ENCODE assay signal across 1 cellular context in the genomic region with DNA sequence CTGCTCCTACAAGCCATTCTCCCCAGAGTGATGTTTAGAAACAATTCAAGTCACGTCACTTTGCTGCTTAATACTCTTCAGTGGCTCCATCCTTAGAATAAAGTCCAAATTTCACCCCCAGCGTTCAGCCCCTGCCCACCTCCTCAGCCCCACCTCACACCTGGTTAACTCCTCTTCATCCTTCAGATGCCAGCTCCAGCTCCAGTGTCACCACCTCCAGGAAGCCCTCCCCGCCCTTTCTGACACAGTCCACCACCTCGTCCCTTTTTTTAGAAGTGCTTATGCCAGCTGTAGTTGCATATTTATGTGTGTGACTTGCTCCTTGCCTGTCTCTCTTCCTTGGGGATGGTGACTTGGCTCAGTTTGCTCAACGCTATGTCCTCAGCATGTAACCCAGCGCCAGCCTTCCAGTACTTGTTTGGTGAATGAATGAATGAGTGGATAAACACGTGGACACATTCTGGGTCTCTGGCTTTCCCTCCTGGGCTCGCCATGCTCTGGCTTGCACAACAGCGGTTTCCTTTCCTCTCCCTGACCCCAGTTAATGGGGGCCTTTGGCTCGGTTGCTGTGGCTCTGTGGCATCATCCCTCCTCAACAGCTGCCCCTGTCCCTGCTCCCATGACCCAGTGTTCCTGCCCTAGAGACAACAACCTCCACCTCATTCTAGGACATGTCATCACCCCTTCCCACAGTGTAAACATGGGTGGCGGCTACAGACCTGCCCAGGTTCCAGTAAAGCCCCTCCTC.
TF ChIP-seq lines count a peak whose summit lies in the region.

No MANE protein-coding gene starts in this region.

TF ChIP-seq in IMR-90, 13 proteins besides CTCF, POLR2A, EP300 and RAD21:
- TF ChIP-seq RCOR1 (IDR thresholded peaks at IDR 0.05; ENCODE audit: insufficient replicate concordance, low read length) (no peak), CEBPB (IDR thresholded peaks at IDR 0.05; ENCODE audit: low read depth, low read length) (no peak), NFE2L2 (IDR thresholded peaks at IDR 0.05; ENCODE audit: low read depth, low read length) (no peak), MAZ (IDR thresholded peaks at IDR 0.05; ENCODE audit: borderline replicate concordance, low read depth, low read length) (no peak), MAFK (IDR thresholded peaks at IDR 0.05; ENCODE audit: low read depth, low read length) (no peak), FOS (IDR thresholded peaks at IDR 0.05; ENCODE audit: low read depth, low read length) (no peak), MXI1 (IDR thresholded peaks at IDR 0.05; ENCODE audit: borderline replicate concordance, low read depth, low read length) (no peak), CHD1 (IDR thresholded peaks at IDR 0.05; ENCODE audit: low read depth, low read length) (no peak), SMC3 (IDR thresholded peaks at IDR 0.05; ENCODE audit: low read depth, low read length) (no peak)
- TF ChIP-seq, protein P1, sequence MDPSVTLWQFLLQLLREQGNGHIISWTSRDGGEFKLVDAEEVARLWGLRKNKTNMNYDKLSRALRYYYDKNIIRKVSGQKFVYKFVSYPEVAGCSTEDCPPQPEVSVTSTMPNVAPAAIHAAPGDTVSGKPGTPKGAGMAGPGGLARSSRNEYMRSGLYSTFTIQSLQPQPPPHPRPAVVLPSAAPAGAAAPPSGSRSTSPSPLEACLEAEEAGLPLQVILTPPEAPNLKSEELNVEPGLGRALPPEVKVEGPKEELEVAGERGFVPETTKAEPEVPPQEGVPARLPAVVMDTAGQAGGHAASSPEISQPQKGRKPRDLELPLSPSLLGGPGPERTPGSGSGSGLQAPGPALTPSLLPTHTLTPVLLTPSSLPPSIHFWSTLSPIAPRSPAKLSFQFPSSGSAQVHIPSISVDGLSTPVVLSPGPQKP (IDR thresholded peaks at IDR 0.05; ENCODE audit: borderline replicate concordance, low read depth, low read length) = no peak
- TF ChIP-seq, protein P2, sequence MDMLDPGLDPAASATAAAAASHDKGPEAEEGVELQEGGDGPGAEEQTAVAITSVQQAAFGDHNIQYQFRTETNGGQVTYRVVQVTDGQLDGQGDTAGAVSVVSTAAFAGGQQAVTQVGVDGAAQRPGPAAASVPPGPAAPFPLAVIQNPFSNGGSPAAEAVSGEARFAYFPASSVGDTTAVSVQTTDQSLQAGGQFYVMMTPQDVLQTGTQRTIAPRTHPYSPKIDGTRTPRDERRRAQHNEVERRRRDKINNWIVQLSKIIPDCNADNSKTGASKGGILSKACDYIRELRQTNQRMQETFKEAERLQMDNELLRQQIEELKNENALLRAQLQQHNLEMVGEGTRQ (IDR thresholded peaks at IDR 0.05; ENCODE audit: low read depth, low read length) = no peak
TF ChIP-seq in IMR-90: peak in this region for 0.
